11 cellular contexts compared by ENCODE assay signal in genomic region chr9:35526087-35526801, GRCh38. TPM values are rescaled to one million over a fixed set of nuclear protein-coding genes. Genes with fewer than 3 reads are reported as not detected.
DNase-seq lines count a peak whose midpoint lies in the region; ATAC-seq, FAIRE-seq and TF ChIP-seq lines count a peak whose summit lies in the region.
"Had no signal": no experiment of that assay in that cellular context is flagged by ENCODE, and none has a peak within 500 bp of the region (broad histone marks: within the 10 kb centered on the region; RNA-seq: fewer than 3 reads in every experiment).

No MANE protein-coding gene starts in this region.

- no peak overlapping the region for H2AFZ ChIP-seq in astrocyte (ENCODE audit: low read depth, low read length)

- H4K20me1 ChIP-seq in astrocyte (ENCODE audit: insufficient read depth, low read length): peaks cover 17% of the 10 kb centered on the region

- DNase-seq in HTR-8/SVneo (ENCODE audit: insufficient read length, low spot score): peak; percentile 11
- DNase-seq in astrocyte (ENCODE audit: low read depth): peak; percentile 61
- DNase-seq in iris pigment epithelial cell (ENCODE audit: low read depth): peak; percentile 75
- no peak for DNase-seq in thoracic aorta (ENCODE audit: low spot score)
- no peak for DNase-seq in MG63
- no peak for DNase-seq in COR-L47 (lab: John Stamatoyannopoulos, UW)
- DNase-seq: activated CD8-positive, alpha-beta T cell treated with anti-CD3 and anti-CD28 coated beads for 36 hours; anterior cingulate cortex; GDM1; head of caudate nucleus had no signal

- no peaks in the 10 kb centered on the region for H3K27me3 Mint-ChIP-seq in astrocyte (ENCODE audit: low read depth, unreplicated experiment)
- H3K27me3 Mint-ChIP-seq: activated CD8-positive, alpha-beta T cell treated with anti-CD3 and anti-CD28 coated beads for 36 hours had no signal

- no peak overlapping the region for H3K9ac ChIP-seq in astrocyte (ENCODE audit: low read length)

- FAIRE-seq in HTR-8/SVneo (lab: Jason Lieb, UNC): no peak
- peak; percentile 55 for FAIRE-seq in astrocyte (lab: Jason Lieb, UNC)

- H3K36me3 Mint-ChIP-seq in astrocyte (ENCODE audit: low read depth, unreplicated experiment): no peaks in the 10 kb centered on the region

- peak overlapping the region; percentile 60 for H3K4me3 Mint-ChIP-seq in astrocyte (ENCODE audit: unreplicated experiment)
- H3K4me3 Mint-ChIP-seq: activated CD8-positive, alpha-beta T cell treated with anti-CD3 and anti-CD28 coated beads for 36 hours had no signal

- ATAC-seq in thoracic aorta (ENCODE audit: insufficient number of reproducible peaks, low FRiP score, low read depth): no peak
- ATAC-seq in HG03095 (IDR thresholded peaks at IDR 0.05; ENCODE audit: unreplicated experiment): no peak
- ATAC-seq: activated CD8-positive, alpha-beta T cell treated with anti-CD3 and anti-CD28 coated beads for 36 hours had no signal

- no peaks in the 10 kb centered on the region for H3K9me3 ChIP-seq in astrocyte (ENCODE audit: insufficient read depth, low read depth, low read length)
- no peaks in the 10 kb centered on the region for H3K9me3 ChIP-seq in thoracic aorta
- no peaks in the 10 kb centered on the region for H3K9me3 ChIP-seq in MG63

- H3K27ac ChIP-seq in astrocyte (ENCODE audit: low read depth, low read length) (peak overlapping the region; percentile 25), thoracic aorta (peak overlapping the region; percentile 45 to 66)

- H3K4me1 Mint-ChIP-seq in astrocyte (ENCODE audit: low read depth, unreplicated experiment): peaks cover 41% of the 10 kb centered on the region

- no peaks in the 10 kb centered on the region for H3K9me3 Mint-ChIP-seq in astrocyte (ENCODE audit: unreplicated experiment)
- H3K9me3 Mint-ChIP-seq: activated CD8-positive, alpha-beta T cell treated with anti-CD3 and anti-CD28 coated beads for 36 hours had no signal

- H3K36me3 ChIP-seq in astrocyte (ENCODE audit: insufficient read depth, low read length) (peaks cover 4% of the 10 kb centered on the region), thoracic aorta (no peaks in the 10 kb centered on the region), MG63 (peaks cover 71% of the 10 kb centered on the region)

- peaks cover 26% of the 10 kb centered on the region for H3K4me1 ChIP-seq in astrocyte (ENCODE audit: insufficient read depth, low read length)
- H3K4me1 ChIP-seq in thoracic aorta (ENCODE audit: control insufficient read depth in 1 of 2, low read depth in 2 of 2): peaks cover 48 to 97% of the 10 kb centered on the region in 2 donors

- H3K27me3 ChIP-seq in astrocyte (ENCODE audit: insufficient read depth, low read length): no peaks in the 10 kb centered on the region
- H3K27me3 ChIP-seq in thoracic aorta (replicated peaks; ENCODE audit: insufficient read depth): no peaks in the 10 kb centered on the region
- no peaks in the 10 kb centered on the region for H3K27me3 ChIP-seq in MG63

- no peak overlapping the region for H3K4me3 ChIP-seq in astrocyte (ENCODE audit: insufficient read depth, low read depth, low read length)
- no peak overlapping the region for H3K4me3 ChIP-seq in thoracic aorta
- H3K4me3 ChIP-seq in MG63: no peak overlapping the region

- H3K79me2 ChIP-seq in astrocyte (ENCODE audit: insufficient read depth, low read length): peaks cover 90% of the 10 kb centered on the region

- peak overlapping the region; percentile 66 for H3K27ac Mint-ChIP-seq in astrocyte (ENCODE audit: unreplicated experiment)
- H3K27ac Mint-ChIP-seq: activated CD8-positive, alpha-beta T cell treated with anti-CD3 and anti-CD28 coated beads for 36 hours had no signal

- H3K4me2 ChIP-seq in astrocyte (ENCODE audit: low read length): peak overlapping the region; percentile 29

- no peak for TF ChIP-seq CTCF in astrocyte (IDR thresholded peaks at IDR 0.05; ENCODE audit: insufficient read depth, low read depth, low read length)
- no peak for TF ChIP-seq CTCF in thoracic aorta (IDR thresholded peaks at IDR 0.05)

RNA-seq across cellular contexts. Expression of gene RUSC2, which starts 36.3 kb away (rescaled TPM):
- 63.8 and 67.4 TPM in 2 replicates for total RNA-seq in astrocyte
- 100 to 1,000 TPM in 1 of 2 donors, 10 to 100 TPM in 1; 89.8 to 124 TPM for total RNA-seq in thoracic aorta
- total RNA-seq in MG63 (2014; rRNA removed; shearing (Covaris generic); ENCODE audit: low replicate concordance): 27.2 and 40.5 TPM in 2 replicates

Comparison
In these comparisons a context has a peak if more than half of its experiments do, and no peak if none do; other contexts are left out.
1. DNase-seq: peak in HTR-8/SVneo (single experiment), astrocyte (single experiment) and iris pigment epithelial cell (single experiment); none in thoracic aorta (single experiment), MG63 (single experiment) and COR-L47 (single experiment).